Comparison of ENCODE assay signal across 19 cellular contexts in the genomic region with DNA sequence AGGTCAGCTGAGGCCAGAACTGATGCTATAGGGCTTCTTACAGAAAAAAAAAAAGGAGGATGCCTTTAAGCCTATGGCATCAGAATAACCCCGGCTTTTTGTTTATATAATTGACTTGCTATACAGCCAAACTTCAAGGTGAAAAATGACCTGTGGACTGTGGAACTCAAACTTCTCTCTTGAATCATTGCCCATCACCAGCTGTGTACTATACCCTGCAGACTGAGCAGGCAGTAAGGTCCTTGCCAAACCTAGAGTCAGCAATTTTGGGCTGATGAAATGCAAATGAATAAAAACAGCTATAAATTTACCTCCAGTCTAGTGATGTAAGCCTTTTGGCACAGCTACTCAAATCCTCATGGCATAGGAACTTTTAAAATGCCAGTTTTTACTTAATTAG. TPM values are rescaled to one million over a fixed set of nuclear protein-coding genes. Genes with fewer than 3 reads are reported as not detected.
A peak's percentile ranks its signal among the peaks of the same experiment; 100 is the strongest.
DNase-seq lines count a peak whose midpoint lies in the region; ATAC-seq and TF ChIP-seq lines count a peak whose summit lies in the region.
"Had no signal": no experiment of that assay in that cellular context is flagged by ENCODE, and none has a peak within 500 bp of the region (broad histone marks: within the 10 kb centered on the region; RNA-seq: fewer than 3 reads in every experiment).

No MANE protein-coding gene starts in this region.

- TF ChIP-seq CTCF in 22Rv1 (IDR thresholded peaks at IDR 0.05) (no peak), choroid plexus epithelial cell (conservative IDR thresholded peaks at IDR 0.05; ENCODE audit: low read depth, low read length) (no peak)

- H3K27me3 ChIP-seq in MG63: no peaks in the 10 kb centered on the region

- ATAC-seq in left lobe of liver: peak; percentile 89
- no peak for ATAC-seq in HG02870 (IDR thresholded peaks at IDR 0.05; ENCODE audit: unreplicated experiment)
- ATAC-seq in HG02884 (IDR thresholded peaks at IDR 0.05; ENCODE audit: unreplicated experiment): no peak

- H3K9me3 ChIP-seq in MG63: no peaks in the 10 kb centered on the region

- peak overlapping the region; percentile 27 for H3K27ac ChIP-seq in 22Rv1

- H3K36me3 ChIP-seq in MG63: no peaks in the 10 kb centered on the region

- DNase-seq in MG63 (peak; percentile 2), choroid plexus epithelial cell (ENCODE audit: low read depth) (peak; percentile 11), left lobe of liver (ENCODE audit: low spot score) (peak; percentile 71), hepatic stellate cell (ENCODE audit: low spot score) (no peak), GF-D8 (lab: John Stamatoyannopoulos, UW) (no peak)
- DNase-seq: C1 segment of cervical spinal cord; CD8-positive, alpha-beta memory T cell; DMS79 treated with DMSO at 0.1 percent for 48 hours; H7; HFFc6; KG1; NCI-H1417; NCI-H1930; NCI-H345; SIG-M5 had no signal

- H3K4me3 ChIP-seq in MG63 (no peak overlapping the region), choroid plexus epithelial cell (ENCODE audit: low read depth, low read length) (no peak overlapping the region)

RNA-seq across cellular contexts. Expression of gene PPP3R2, which starts 44.5 kb away (rescaled TPM):
- total RNA-seq in MG63 (2014; rRNA removed; shearing (Covaris generic); ENCODE audit: low replicate concordance): not detected in 2 replicates
- not detected for total RNA-seq in left lobe of liver
- total RNA-seq: CD8-positive, alpha-beta memory T cell; H7; HFFc6; RPMI7951 had no signal

Comparison
In these comparisons a context has a peak if more than half of its experiments do, and no peak if none do; other contexts are left out.
1. DNase-seq: peak in MG63 (single experiment), choroid plexus epithelial cell (single experiment) and left lobe of liver (single experiment); none in hepatic stellate cell (single experiment) and GF-D8 (single experiment).